In the genomic region with DNA sequence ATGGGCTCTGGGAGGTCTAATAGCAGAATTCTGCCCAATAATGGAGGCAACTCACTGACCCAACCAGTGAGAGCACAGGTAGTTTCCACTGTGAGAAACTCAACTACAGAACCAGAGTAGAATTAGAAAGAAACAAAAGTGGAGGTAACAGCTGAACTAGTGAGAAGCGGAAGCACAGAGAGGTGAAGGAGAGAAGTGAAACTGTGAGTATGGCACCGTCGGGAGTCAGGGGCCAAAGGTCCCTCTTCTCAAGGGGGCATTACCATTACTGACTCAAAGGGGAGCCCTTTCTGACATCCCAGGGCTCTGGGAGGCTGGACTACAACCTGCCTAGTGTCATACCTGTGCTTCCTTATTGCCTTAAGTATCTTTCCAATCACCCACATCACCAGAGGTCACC, we compare ENCODE assay signal across 8 cellular contexts.
A peak's percentile ranks its signal among the peaks of the same experiment; 100 is the strongest.
ATAC-seq lines count a peak whose summit lies in the region.

No MANE protein-coding gene starts in this region.

- peak; percentile 47 for ATAC-seq in GM18499 (IDR thresholded peaks at IDR 0.05; ENCODE audit: insufficient read depth, unreplicated experiment)
- peak; percentile 75 for ATAC-seq in GM18870 (IDR thresholded peaks at IDR 0.05; ENCODE audit: unreplicated experiment)
- peak; percentile 47 for ATAC-seq in GM19397 (IDR thresholded peaks at IDR 0.05; ENCODE audit: unreplicated experiment)
- ATAC-seq in GM21447 (IDR thresholded peaks at IDR 0.05; ENCODE audit: unreplicated experiment), result peak; percentile 70
- peak; percentile 60 for ATAC-seq in HG02571 (IDR thresholded peaks at IDR 0.05; ENCODE audit: unreplicated experiment)
- peak; percentile 40 for ATAC-seq in HG02981 (IDR thresholded peaks at IDR 0.05; ENCODE audit: unreplicated experiment)
- peak; percentile 58 for ATAC-seq in HG03175 (IDR thresholded peaks at IDR 0.05; ENCODE audit: unreplicated experiment)
- peak; percentile 58 for ATAC-seq in HG03558 (IDR thresholded peaks at IDR 0.05; ENCODE audit: extremely low read depth, unreplicated experiment)

Comparison
In these comparisons a context has a peak if more than half of its experiments do, and no peak if none do; other contexts are left out.
1. Peak in every context shown above with its lines: ATAC-seq.